ENCODE assay signal across 29 cellular contexts in the genomic region with DNA sequence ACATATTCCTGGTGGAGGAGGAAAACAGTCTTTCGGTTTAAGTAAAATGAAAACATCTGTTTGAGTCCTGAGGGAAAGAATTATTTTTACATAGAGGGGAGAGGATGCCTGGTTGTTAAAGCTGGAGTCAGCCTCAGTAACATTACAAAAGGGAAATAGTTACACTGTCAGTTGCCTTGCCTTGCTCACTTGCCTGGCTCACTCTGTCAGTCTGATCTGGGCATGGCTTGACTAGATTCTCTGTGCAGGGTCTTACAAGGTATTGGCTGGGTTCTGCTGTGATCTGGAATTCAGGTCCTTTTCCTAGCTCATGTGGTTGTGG. TPM values are rescaled to one million over a fixed set of nuclear protein-coding genes. Genes with fewer than 3 reads are reported as not detected.
DNase-seq lines count a peak whose midpoint lies in the region; ATAC-seq and TF ChIP-seq lines count a peak whose summit lies in the region.
"Had no signal": no experiment of that assay in that cellular context is flagged by ENCODE, and none has a peak within 500 bp of the region (broad histone marks: within the 10 kb centered on the region; RNA-seq: fewer than 3 reads in every experiment).

No MANE protein-coding gene starts in this region.

- TF ChIP-seq CTCF in Panc1 (IDR thresholded peaks at IDR 0.05) (no peak), nephron (IDR thresholded peaks at IDR 0.05; ENCODE audit: unreplicated experiment in 3 of 3) (no peak), Peyer's patch (IDR thresholded peaks at IDR 0.05) (no peak), prostate gland (IDR thresholded peaks at IDR 0.05) (no peak)

- peaks cover 3% of the 10 kb centered on the region for H3K27me3 Mint-ChIP-seq in nephron (ENCODE audit: low read depth)
- H3K27me3 Mint-ChIP-seq in naive thymus-derived CD8-positive, alpha-beta T cell = no peaks in the 10 kb centered on the region
- H3K27me3 Mint-ChIP-seq: activated B cell treated with CpG ODN at 0.5 μM for 24 hours; activated naive CD4-positive, alpha-beta T cell treated with anti-CD3 and anti-CD28 coated beads, Interleukin-2, amount 50 U/mL, for 24 hours; activated T-helper 17 cell treated with anti-CD3 and anti-CD28 coated beads, Interleukin-2, amount 50 U/mL, for 72 hours; central memory CD8-positive, alpha-beta T cell had no signal

- H3K4me1 ChIP-seq in ACC112 (ENCODE audit: control insufficient read depth, insufficient read depth, low read length, unreplicated experiment) = peaks cover 4% of the 10 kb centered on the region
- H3K4me1 ChIP-seq in Panc1 (ENCODE audit: control insufficient read depth, insufficient read depth, low read length) = no peaks in the 10 kb centered on the region
- H3K4me1 ChIP-seq in Peyer's patch = no peaks in the 10 kb centered on the region
- H3K4me1 ChIP-seq in prostate gland (replicated peaks) = no peaks in the 10 kb centered on the region
- H3K4me1 ChIP-seq: BLaER1 had no signal

- H3K9me3 ChIP-seq in Panc1 (ENCODE audit: control insufficient read depth, insufficient read depth, low read depth, low read length) (no peaks in the 10 kb centered on the region), Peyer's patch (no peaks in the 10 kb centered on the region), prostate gland (no peaks in the 10 kb centered on the region)

- H3K36me3 Mint-ChIP-seq in nephron (ENCODE audit: low read depth) = peaks cover 3% of the 10 kb centered on the region
- H3K36me3 Mint-ChIP-seq in naive thymus-derived CD8-positive, alpha-beta T cell = no peaks in the 10 kb centered on the region
- H3K36me3 Mint-ChIP-seq: activated naive CD4-positive, alpha-beta T cell treated with anti-CD3 and anti-CD28 coated beads, Interleukin-2, amount 50 U/mL, for 24 hours had no signal

- H2AFZ ChIP-seq in ACC112 (ENCODE audit: low read length, unreplicated experiment) = peak overlapping the region; percentile 58

- no peaks in the 10 kb centered on the region for H3K79me2 ChIP-seq in ACC112 (ENCODE audit: control insufficient read depth, insufficient read depth, low read length, unreplicated experiment)

- H3K36me3 ChIP-seq in ACC112 (ENCODE audit: insufficient read depth, low read length) (no peaks in the 10 kb centered on the region), Panc1 (ENCODE audit: control insufficient read depth, insufficient read depth, low read length) (no peaks in the 10 kb centered on the region), Peyer's patch (no peaks in the 10 kb centered on the region), prostate gland (no peaks in the 10 kb centered on the region)
- H3K36me3 ChIP-seq: BLaER1 had no signal

- in situ Hi-C loops in Panc1 (cut with HindIII; ENCODE audit: low pct_unique_long_range_greater_than_20kb, low sequenced_read_pairs) = no loop called here

- no peak overlapping the region for H3K4me3 ChIP-seq in ACC112 (ENCODE audit: low read depth, low read length)
- no peak overlapping the region for H3K4me3 ChIP-seq in Panc1 (ENCODE audit: low read depth in 2 of 2, low read length in 2 of 2)
- no peak overlapping the region for H3K4me3 ChIP-seq in Peyer's patch
- no peak overlapping the region for H3K4me3 ChIP-seq in prostate gland
- H3K4me3 ChIP-seq: BLaER1 had no signal

- peaks cover 6% of the 10 kb centered on the region for H3K9me3 Mint-ChIP-seq in nephron
- no peaks in the 10 kb centered on the region for H3K9me3 Mint-ChIP-seq in naive thymus-derived CD8-positive, alpha-beta T cell
- H3K9me3 Mint-ChIP-seq: activated B cell treated with CpG ODN at 0.5 μM for 24 hours; activated naive CD4-positive, alpha-beta T cell treated with anti-CD3 and anti-CD28 coated beads, Interleukin-2, amount 50 U/mL, for 24 hours; activated T-helper 17 cell treated with anti-CD3 and anti-CD28 coated beads, Interleukin-2, amount 50 U/mL, for 72 hours; central memory CD8-positive, alpha-beta T cell had no signal

- no peak for DNase-seq in Panc1 (ENCODE audit: low read depth, low spot score)
- peak; percentile 17 for DNase-seq in dedifferentiated amniotic fluid mesenchymal stem cell (ENCODE audit: extremely low spot score)
- no peak for DNase-seq in A172 (ENCODE audit: low spot score)
- DNase-seq in naive thymus-derived CD8-positive, alpha-beta T cell = no peak
- DNase-seq in Peyer's patch = no peak
- DNase-seq in prostate gland (ENCODE audit: low spot score) = no peak
- DNase-seq: activated B cell treated with CpG ODN at 0.5 μM for 24 hours; activated CD4-positive, alpha-beta T cell treated with anti-CD3 and anti-CD28 coated beads, Interleukin-2, amount 50 U/mL, for 48 hours; activated CD8-positive, alpha-beta memory T cell treated with anti-CD3 and anti-CD28 coated beads, Interleukin-2, amount 50 U/mL, for 4 hours; COR-L47; DMS79; H7; NCI-H1092 treated with DMSO at 0.1 percent for 48 hours; NCI-H2029; NCI-H2227 treated with DMSO at 0.1 percent for 48 hours; stimulated activated CD8-positive, alpha-beta memory T cell treated with anti-CD3 and anti-CD28 coated beads, Interleukin-4, amount 100 ng/mL, for 48 hours had no signal

- CTCF ChIA-PET in Panc1 (lab: Charles Lee) = no interaction called here

- intact Hi-C loops in Panc1 (cut with micrococcal nuclease; ENCODE audit: unreplicated experiment) (no loop called here), prostate gland (cut with DNase I) (no loop called here)

- peak overlapping the region in 2 of 3 experiments; percentile 23 for H3K4me3 Mint-ChIP-seq in nephron
- no peak overlapping the region for H3K4me3 Mint-ChIP-seq in naive thymus-derived CD8-positive, alpha-beta T cell
- H3K4me3 Mint-ChIP-seq: activated B cell treated with CpG ODN at 0.5 μM for 24 hours; activated naive CD4-positive, alpha-beta T cell treated with anti-CD3 and anti-CD28 coated beads, Interleukin-2, amount 50 U/mL, for 24 hours; activated T-helper 17 cell treated with anti-CD3 and anti-CD28 coated beads, Interleukin-2, amount 50 U/mL, for 72 hours; central memory CD8-positive, alpha-beta T cell had no signal

- no TSS peak for BruUV-seq in Panc1 (replicated peaks; lab: Mats Ljungman, UMichigan)

- H3K27me3 ChIP-seq in ACC112 (ENCODE audit: insufficient read depth, low read length) (no peaks in the 10 kb centered on the region), Panc1 (ENCODE audit: control insufficient read depth, insufficient read depth, low read length) (no peaks in the 10 kb centered on the region), Peyer's patch (no peaks in the 10 kb centered on the region), prostate gland (replicated peaks; ENCODE audit: insufficient read depth) (no peaks in the 10 kb centered on the region)
- H3K27me3 ChIP-seq: BLaER1 had no signal

- H3K4me1 Mint-ChIP-seq in nephron = peaks cover 43% of the 10 kb centered on the region
- no peaks in the 10 kb centered on the region for H3K4me1 Mint-ChIP-seq in naive thymus-derived CD8-positive, alpha-beta T cell
- H3K4me1 Mint-ChIP-seq: activated B cell treated with CpG ODN at 0.5 μM for 24 hours; central memory CD8-positive, alpha-beta T cell had no signal

- H3K27ac Mint-ChIP-seq in nephron = peak overlapping the region; percentile 96 to 97 (median 96)
- H3K27ac Mint-ChIP-seq in naive thymus-derived CD8-positive, alpha-beta T cell = peak overlapping the region in 1 of 10 donors; percentile 6
- H3K27ac Mint-ChIP-seq: activated B cell treated with CpG ODN at 0.5 μM for 24 hours; activated naive CD4-positive, alpha-beta T cell treated with anti-CD3 and anti-CD28 coated beads, Interleukin-2, amount 50 U/mL, for 24 hours; activated T-helper 17 cell treated with anti-CD3 and anti-CD28 coated beads, Interleukin-2, amount 50 U/mL, for 72 hours had no signal

- WGBS in prostate gland = 71% methylated on average over 1 of the region's 1 CpG

- no peak for TF ChIP-seq POLR2A in Peyer's patch (IDR thresholded peaks at IDR 0.05)
- no peak for TF ChIP-seq POLR2A in prostate gland (IDR thresholded peaks at IDR 0.05)

- POLR2A ChIA-PET in Panc1 (lab: Charles Lee) = no interaction called here
- POLR2A ChIA-PET in naive thymus-derived CD8-positive, alpha-beta T cell (lab: Charles Lee) = no interaction called here

- 0 out of 2 replicates have a peak, but pooled peaks have one; percentile 51 for ATAC-seq in Panc1
- no peak for ATAC-seq in naive thymus-derived CD8-positive, alpha-beta T cell
- ATAC-seq: activated T-helper 17 cell treated with anti-CD3 and anti-CD28 coated beads, Interleukin-2, amount 50 U/mL, for 72 hours; HepG2 had no signal

- H3K27ac ChIP-seq in ACC112 (ENCODE audit: low read depth, low read length) (no peak overlapping the region), Panc1 (ENCODE audit: low read length) (no peak overlapping the region), Peyer's patch (no peak overlapping the region), prostate gland (no peak overlapping the region)
- H3K27ac ChIP-seq: BLaER1 had no signal

RNA-seq across cellular contexts. Expression of gene UBE2U, which starts 8.4 kb away (rescaled TPM):
- total RNA-seq in Panc1 (2021; ENCODE audit: unreplicated experiment) = not detected
- not detected for polyA plus RNA-seq in Panc1 (2012; ENCODE audit: insufficient read length)
- not detected in 2 replicates for total RNA-seq in A172 (2014; rRNA removed; shearing (Covaris generic))
- not detected for total RNA-seq in naive thymus-derived CD8-positive, alpha-beta T cell
- polyA plus RNA-seq in naive thymus-derived CD8-positive, alpha-beta T cell = not detected
- not detected for total RNA-seq in Peyer's patch
- 1 to 10 TPM in 1 of 2 donors, not detected in 1; 1.8 TPM for total RNA-seq in prostate gland
- total RNA-seq: activated B cell treated with CpG ODN at 0.5 μM for 24 hours; activated T-helper 17 cell treated with anti-CD3 and anti-CD28 coated beads, Interleukin-2, amount 50 U/mL, for 72 hours; epithelial cell of proximal tubule; H7; HepG2; liver; mucosa of gallbladder; pulmonary artery endothelial cell; skeletal muscle tissue; ureter had no signal
- polyA plus RNA-seq: HepG2, liver had no signal

Comparison
In these comparisons a context has a peak if more than half of its experiments do, and no peak if none do; other contexts are left out.
1. H3K4me3 Mint-ChIP-seq: peak in nephron (2 of 3); none in naive thymus-derived CD8-positive, alpha-beta T cell (0 of 10).